In the genomic region with DNA sequence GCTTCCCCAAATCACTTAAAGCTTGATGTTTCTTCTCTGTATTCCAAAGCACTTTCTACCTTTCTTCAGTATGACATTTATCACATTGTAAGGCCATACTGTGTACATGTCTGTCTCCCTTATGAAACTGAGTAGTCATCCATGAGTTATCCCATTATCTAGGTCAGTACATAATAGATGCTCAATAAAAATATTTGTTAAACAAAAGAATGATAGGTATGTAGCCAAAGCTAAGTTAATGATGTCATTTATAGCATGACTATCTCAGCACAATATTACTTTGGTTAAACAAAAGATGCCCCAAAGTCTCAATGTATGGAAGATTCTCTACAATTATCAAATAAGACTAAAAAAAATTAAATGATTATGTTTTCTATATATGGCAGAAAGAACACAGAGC, we compare ENCODE assay signal across 3 cellular contexts.
TF ChIP-seq lines count a peak whose summit lies in the region.

No MANE protein-coding gene starts in this region.

TF ChIP-seq in SK-N-SH, 30 proteins besides CTCF, POLR2A, EP300 and RAD21:
- TF ChIP-seq POLR2AphosphoS5 (IDR thresholded peaks at IDR 0.05; ENCODE audit: low read depth, low read length) (no peak), SMC3 (IDR thresholded peaks at IDR 0.05; ENCODE audit: low read depth, low read length) (no peak), MEF2A (IDR thresholded peaks at IDR 0.05; ENCODE audit: borderline replicate concordance, low read depth) (no peak), GABPA (IDR thresholded peaks at IDR 0.05; ENCODE audit: low read depth) (no peak), MXI1 (IDR thresholded peaks at IDR 0.05; ENCODE audit: low read depth, low read length) (no peak), RXRA (IDR thresholded peaks at IDR 0.05; ENCODE audit: borderline replicate concordance, low read depth) (no peak), JUND (IDR thresholded peaks at IDR 0.05) (no peak), YY1 (IDR thresholded peaks at IDR 0.05; ENCODE audit: low read depth) (no peak), RFX5 (IDR thresholded peaks at IDR 0.05; ENCODE audit: low read length) (no peak), NRF1 (IDR thresholded peaks at IDR 0.05; ENCODE audit: low read depth, low read length) (no peak), FOSL2 (IDR thresholded peaks at IDR 0.05; ENCODE audit: borderline replicate concordance, low read depth) (no peak), TAF1 (IDR thresholded peaks at IDR 0.05; ENCODE audit: borderline replicate concordance, low read depth, low read length) (no peak), FOXM1 (IDR thresholded peaks at IDR 0.05; ENCODE audit: low read depth) (no peak)
- TF ChIP-seq, protein P1, sequence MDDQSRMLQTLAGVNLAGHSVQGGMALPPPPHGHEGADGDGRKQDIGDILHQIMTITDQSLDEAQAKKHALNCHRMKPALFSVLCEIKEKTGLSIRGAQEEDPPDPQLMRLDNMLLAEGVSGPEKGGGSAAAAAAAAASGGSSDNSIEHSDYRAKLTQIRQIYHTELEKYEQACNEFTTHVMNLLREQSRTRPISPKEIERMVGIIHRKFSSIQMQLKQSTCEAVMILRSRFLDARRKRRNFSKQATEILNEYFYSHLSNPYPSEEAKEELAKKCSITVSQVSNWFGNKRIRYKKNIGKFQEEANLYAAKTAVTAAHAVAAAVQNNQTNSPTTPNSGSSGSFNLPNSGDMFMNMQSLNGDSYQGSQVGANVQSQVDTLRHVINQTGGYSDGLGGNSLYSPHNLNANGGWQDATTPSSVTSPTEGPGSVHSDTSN (IDR thresholded peaks at IDR 0.05) = no peak
- TF ChIP-seq, protein P2, sequence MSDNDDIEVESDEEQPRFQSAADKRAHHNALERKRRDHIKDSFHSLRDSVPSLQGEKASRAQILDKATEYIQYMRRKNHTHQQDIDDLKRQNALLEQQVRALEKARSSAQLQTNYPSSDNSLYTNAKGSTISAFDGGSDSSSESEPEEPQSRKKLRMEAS (IDR thresholded peaks at IDR 0.05; ENCODE audit: low read depth) = no peak

TF ChIP-seq in SK-N-SH treated with all-trans-retinoic acid at 6 μM for 48 hours, 23 proteins besides CTCF, POLR2A, EP300 and RAD21:
- TF ChIP-seq TCF4 (CRISPR knock-in tag; IDR thresholded peaks at IDR 0.05; ENCODE audit: borderline replicate concordance) = no peak
- TF ChIP-seq CSRNP3 (CRISPR knock-in tag; IDR thresholded peaks at IDR 0.05) = no peak
- no peak for TF ChIP-seq TOX (CRISPR knock-in tag; IDR thresholded peaks at IDR 0.05; ENCODE audit: borderline replicate concordance)
- no peak for TF ChIP-seq SNAI2 (CRISPR knock-in tag; IDR thresholded peaks at IDR 0.05)
- no peak for TF ChIP-seq CREB5 (CRISPR knock-in tag; IDR thresholded peaks at IDR 0.05; ENCODE audit: low read depth)
- TF ChIP-seq ZNF70 (CRISPR knock-in tag; IDR thresholded peaks at IDR 0.05) = no peak
- TF ChIP-seq CSDC2 (CRISPR knock-in tag; IDR thresholded peaks at IDR 0.05) = no peak
- no peak for TF ChIP-seq ZFP3 (CRISPR knock-in tag; IDR thresholded peaks at IDR 0.05)
- TF ChIP-seq BACH2 (CRISPR knock-in tag; IDR thresholded peaks at IDR 0.05; ENCODE audit: borderline replicate concordance) = no peak
- no peak for TF ChIP-seq OSR1 (CRISPR knock-in tag; IDR thresholded peaks at IDR 0.05)
- no peak for TF ChIP-seq GLIS3 (CRISPR knock-in tag; IDR thresholded peaks at IDR 0.05)
- TF ChIP-seq ZNF8 (CRISPR knock-in tag; IDR thresholded peaks at IDR 0.05) = no peak
- no peak for TF ChIP-seq ISL1 (CRISPR knock-in tag; IDR thresholded peaks at IDR 0.05)
- TF ChIP-seq ESRRG (CRISPR knock-in tag; IDR thresholded peaks at IDR 0.05) = no peak
- TF ChIP-seq ZNF565 (CRISPR knock-in tag; conservative IDR thresholded peaks at IDR 0.05; ENCODE audit: low read depth) = no peak
- no peak for TF ChIP-seq ARNTL (CRISPR knock-in tag; IDR thresholded peaks at IDR 0.05; ENCODE audit: borderline replicate concordance, low read depth)
- TF ChIP-seq PPARA (CRISPR knock-in tag; IDR thresholded peaks at IDR 0.05; ENCODE audit: borderline replicate concordance) = no peak
- no peak for TF ChIP-seq ZC3H10 (CRISPR knock-in tag; IDR thresholded peaks at IDR 0.05)

TF ChIP-seq in HEK293, 187 proteins besides CTCF, POLR2A, EP300 and RAD21:
- 0 out of 2 replicates have a peak, but pooled peaks have one; percentile 6 for TF ChIP-seq ATF2 (tag by site-specific recombination; IDR thresholded peaks at IDR 0.05; ENCODE audit: low read depth)
- no peak for TF ChIP-seq ZNF747 (tag by site-specific recombination; IDR thresholded peaks at IDR 0.05)
- TF ChIP-seq EGR2 (tag by site-specific recombination; IDR thresholded peaks at IDR 0.05; ENCODE audit: low read depth) = no peak
- TF ChIP-seq, protein P3, sequence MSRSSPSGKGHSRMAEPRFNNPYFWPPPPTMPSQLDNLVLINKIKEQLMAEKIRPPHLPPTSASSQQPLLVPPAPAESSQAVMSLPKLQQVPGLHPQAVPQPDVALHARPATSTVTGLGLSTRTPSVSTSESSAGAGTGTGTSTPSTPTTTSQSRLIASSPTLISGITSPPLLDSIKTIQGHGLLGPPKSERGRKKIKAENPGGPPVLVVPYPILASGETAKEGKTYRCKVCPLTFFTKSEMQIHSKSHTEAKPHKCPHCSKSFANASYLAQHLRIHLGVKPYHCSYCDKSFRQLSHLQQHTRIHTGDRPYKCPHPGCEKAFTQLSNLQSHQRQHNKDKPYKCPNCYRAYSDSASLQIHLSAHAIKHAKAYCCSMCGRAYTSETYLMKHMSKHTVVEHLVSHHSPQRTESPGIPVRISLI (tag by site-specific recombination; IDR thresholded peaks at IDR 0.05) = no peak
- no peak for TF ChIP-seq ZNF791 (tag by site-specific recombination; IDR thresholded peaks at IDR 0.05)
